ENCODE assay signal across 1 cellular context in genomic region chr10:131773321-131773988, GRCh38.
TF ChIP-seq lines count a peak whose summit lies in the region.

No MANE protein-coding gene starts in this region.

TF ChIP-seq in GM23338, 12 proteins besides CTCF, POLR2A, EP300 and RAD21 (continued from another document):
- TF ChIP-seq, protein P1, sequence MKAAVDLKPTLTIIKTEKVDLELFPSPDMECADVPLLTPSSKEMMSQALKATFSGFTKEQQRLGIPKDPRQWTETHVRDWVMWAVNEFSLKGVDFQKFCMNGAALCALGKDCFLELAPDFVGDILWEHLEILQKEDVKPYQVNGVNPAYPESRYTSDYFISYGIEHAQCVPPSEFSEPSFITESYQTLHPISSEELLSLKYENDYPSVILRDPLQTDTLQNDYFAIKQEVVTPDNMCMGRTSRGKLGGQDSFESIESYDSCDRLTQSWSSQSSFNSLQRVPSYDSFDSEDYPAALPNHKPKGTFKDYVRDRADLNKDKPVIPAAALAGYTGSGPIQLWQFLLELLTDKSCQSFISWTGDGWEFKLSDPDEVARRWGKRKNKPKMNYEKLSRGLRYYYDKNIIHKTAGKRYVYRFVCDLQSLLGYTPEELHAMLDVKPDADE (IDR thresholded peaks at IDR 0.05), result no peak
TF ChIP-seq in GM23338: peak in this region for 0.
